In genomic region chr22:33785283-33785991, GRCh38 we compare ENCODE assay signal across 12 cellular contexts.
DNase-seq lines count a peak whose midpoint lies in the region; ATAC-seq and TF ChIP-seq lines count a peak whose summit lies in the region.
"Had no signal": no experiment of that assay in that cellular context is flagged by ENCODE, and none has a peak within 500 bp of the region (broad histone marks: within the 10 kb centered on the region; RNA-seq: fewer than 3 reads in every experiment).

No MANE protein-coding gene starts in this region.

- no peaks in the 10 kb centered on the region for H3K79me2 ChIP-seq in GM23248 (ENCODE audit: insufficient read depth)

- H3K27ac ChIP-seq in GM23248 (peak overlapping the region; percentile 78), left lung (peak overlapping the region in 1 of 2 donors; percentile 6)

- H3K9me2 ChIP-seq in GM23248 (ENCODE audit: insufficient read depth) = no peaks in the 10 kb centered on the region

- H3K36me3 ChIP-seq in GM23248 (ENCODE audit: low read depth) (no peaks in the 10 kb centered on the region), adipocyte (ENCODE audit: control insufficient read depth, insufficient read depth, low read length, severe bottlenecking) (no peaks in the 10 kb centered on the region), left lung (no peaks in the 10 kb centered on the region)

- H3K4me1 ChIP-seq in GM23248 (ENCODE audit: insufficient read depth) (peaks cover 14% of the 10 kb centered on the region), adipocyte (ENCODE audit: control insufficient read depth, insufficient read depth, low read length) (peaks cover 13% of the 10 kb centered on the region), left lung (no peaks in the 10 kb centered on the region)

- intact Hi-C loops in left lung (cut with DNase I) = no loop called here

- H3K4me3 ChIP-seq in AG09309 (ENCODE audit: control insufficient read depth, low read depth, low read length) (no peak overlapping the region), GM23248 (peak overlapping the region; percentile 57), adipocyte (ENCODE audit: low read length) (peak overlapping the region; percentile 29), left lung (no peak overlapping the region)

- peak overlapping the region; percentile 88 for H3K4me2 ChIP-seq in GM23248 (ENCODE audit: unreplicated experiment)

- DNase-seq in AG09309 (ENCODE audit: low read depth) = peak; percentile 39
- DNase-seq in GM23248 = peak; percentile 96
- peak; percentile 66 for DNase-seq in adipocyte (ENCODE audit: low read depth)
- DNase-seq in left lung = no peak
- DNase-seq in Ammon's horn (ENCODE audit: low spot score) = no peak
- no peak for DNase-seq in ureter (ENCODE audit: low spot score)
- DNase-seq: activated CD4-positive, alpha-beta T cell treated with anti-CD3 and anti-CD28 coated beads, Interleukin-2, amount 50 U/mL, for 4 hours; activated naive CD4-positive, alpha-beta T cell treated with anti-CD3 and anti-CD28 coated beads for 36 hours; effector CD4-positive, alpha-beta T cell; stimulated activated naive CD4-positive, alpha-beta T cell treated with Interleukin-2 at 50 U/mL for 16 hours had no signal

- H3K9ac ChIP-seq in GM23248 = peak overlapping the region; percentile 57
- H3K9ac ChIP-seq in adipocyte (ENCODE audit: low read length) = no peak overlapping the region

- no peaks in the 10 kb centered on the region for H3K9me3 ChIP-seq in GM23248 (ENCODE audit: low read depth)
- peaks cover 16% of the 10 kb centered on the region for H3K9me3 ChIP-seq in adipocyte (ENCODE audit: control insufficient read depth, low read length)
- peaks cover 4 to 26% of the 10 kb centered on the region in 2 donors for H3K9me3 ChIP-seq in left lung

- ATAC-seq in left lung (peak; percentile 66), HG03521 (IDR thresholded peaks at IDR 0.05; ENCODE audit: unreplicated experiment) (no peak), GM19455 (IDR thresholded peaks at IDR 0.05; ENCODE audit: unreplicated experiment) (no peak)

- no peaks in the 10 kb centered on the region; the same call in 1 of the 2 replicates for H4K20me1 ChIP-seq in GM23248 (ENCODE audit: insufficient read depth)

- H2AFZ ChIP-seq in GM23248 = no peak overlapping the region; the same call in 1 of the 2 replicates

- 2 to 3% methylated on average over 5 of the region's 5 CpGs for WGBS in GM23248 (ENCODE audit: low coverage in 1 of 2, low lambda C conversion rate in 2 of 2, missing lambda C conversion rate in 2 of 2), 2 experiments

- in situ Hi-C loops in GM23248 (cut with MboI) = no loop called here

- no peaks in the 10 kb centered on the region for H3K27me3 ChIP-seq in GM23248 (replicated peaks; ENCODE audit: insufficient read depth)
- H3K27me3 ChIP-seq in adipocyte (replicated peaks; ENCODE audit: control insufficient read depth, insufficient read depth, low read length) = no peaks in the 10 kb centered on the region
- no peaks in the 10 kb centered on the region for H3K27me3 ChIP-seq in left lung

- no peak for TF ChIP-seq CTCF in AG09309 (IDR thresholded peaks at IDR 0.05; ENCODE audit: control insufficient read depth, insufficient read depth, low read depth, low read length, missing control alignments)
- TF ChIP-seq CTCF in left lung (IDR thresholded peaks at IDR 0.05) = no peak

- H3F3A ChIP-seq in GM23248 (ENCODE audit: insufficient read depth) = peaks cover 12% of the 10 kb centered on the region

Comparison
In these comparisons a context has a peak if more than half of its experiments do, and no peak if none do; other contexts are left out.
1. DNase-seq: peak in AG09309 (single experiment), GM23248 (single experiment) and adipocyte (single experiment); none in left lung (0 of 2), Ammon's horn (single experiment) and ureter (single experiment).
2. H3K4me3 ChIP-seq: peak in GM23248 (single experiment) and adipocyte (single experiment); none in AG09309 (single experiment) and left lung (0 of 2).